In the genomic region with DNA sequence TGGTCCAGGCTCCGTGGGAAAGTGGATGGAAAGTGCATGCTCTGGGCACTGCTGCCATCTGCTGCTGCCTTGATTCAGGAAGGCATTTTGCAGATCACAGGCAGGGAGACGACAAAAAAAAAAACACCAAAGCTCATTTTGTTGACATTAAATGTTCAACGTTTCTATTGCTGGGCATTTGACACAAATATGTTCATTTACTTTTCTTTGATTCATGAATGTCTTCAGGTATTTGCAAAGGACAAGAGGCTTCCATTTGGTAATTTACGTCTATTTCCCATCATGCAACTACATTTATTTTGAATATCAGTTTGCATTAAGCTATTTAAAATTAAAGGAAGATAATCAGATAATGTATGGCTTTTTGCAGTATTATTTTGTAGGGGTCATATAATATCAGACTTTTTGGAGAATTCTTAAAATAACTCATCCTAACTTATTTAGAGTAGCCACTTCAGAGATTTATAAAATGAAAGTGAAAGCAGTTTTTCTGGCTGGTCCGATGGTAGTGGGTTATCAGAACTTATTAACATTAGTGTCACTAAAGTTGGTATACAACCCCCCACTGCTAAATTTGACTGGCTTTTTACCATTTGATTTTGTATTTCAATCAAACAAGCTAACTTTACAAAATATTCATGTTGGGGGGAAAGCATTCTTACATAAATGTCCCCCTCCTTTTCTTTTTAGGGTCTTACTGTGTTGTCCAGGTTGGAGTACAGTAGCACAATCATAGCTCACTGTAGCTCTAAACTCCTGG, we compare ENCODE assay signal across 1 cellular context.
TF ChIP-seq lines count a peak whose summit lies in the region.

No MANE protein-coding gene starts in this region.

TF ChIP-seq in HepG2, 621 proteins besides CTCF, POLR2A, EP300 and RAD21 (continued from another document and continues in another):
- TF ChIP-seq, protein P1, sequence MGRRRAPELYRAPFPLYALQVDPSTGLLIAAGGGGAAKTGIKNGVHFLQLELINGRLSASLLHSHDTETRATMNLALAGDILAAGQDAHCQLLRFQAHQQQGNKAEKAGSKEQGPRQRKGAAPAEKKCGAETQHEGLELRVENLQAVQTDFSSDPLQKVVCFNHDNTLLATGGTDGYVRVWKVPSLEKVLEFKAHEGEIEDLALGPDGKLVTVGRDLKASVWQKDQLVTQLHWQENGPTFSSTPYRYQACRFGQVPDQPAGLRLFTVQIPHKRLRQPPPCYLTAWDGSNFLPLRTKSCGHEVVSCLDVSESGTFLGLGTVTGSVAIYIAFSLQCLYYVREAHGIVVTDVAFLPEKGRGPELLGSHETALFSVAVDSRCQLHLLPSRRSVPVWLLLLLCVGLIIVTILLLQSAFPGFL (CRISPR knock-in tag; IDR thresholded peaks at IDR 0.05) = no peak
- TF ChIP-seq ASH2L (IDR thresholded peaks at IDR 0.05; ENCODE audit: insufficient read length, low read depth, low read length) (peak; percentile 98), IRF2 (CRISPR knock-in tag; IDR thresholded peaks at IDR 0.05) (peak; percentile 19; the same call in 1 of the 2 replicates), POLR2AphosphoS5 (IDR thresholded peaks at IDR 0.05; ENCODE audit: low read depth, low read length) (no peak), ZNF451 (CRISPR knock-in tag; IDR thresholded peaks at IDR 0.05) (no peak), ZNF335 (CRISPR knock-in tag; IDR thresholded peaks at IDR 0.05) (peak; percentile 69; the same call in 1 of the 2 replicates), ZNF230 (CRISPR knock-in tag; IDR thresholded peaks at IDR 0.05) (no peak), SNRNP70 (IDR thresholded peaks at IDR 0.05; ENCODE audit: low read depth, low read length) (no peak), ZNF768 (CRISPR knock-in tag; IDR thresholded peaks at IDR 0.05) (no peak), SMC3 (IDR thresholded peaks at IDR 0.05; ENCODE audit: low read length) (peak; percentile 75), MBNL3 (CRISPR knock-in tag; conservative IDR thresholded peaks at IDR 0.05) (no peak), IKZF1 (IDR thresholded peaks at IDR 0.05) (no peak), ZNF652 (CRISPR knock-in tag; IDR thresholded peaks at IDR 0.05; ENCODE audit: borderline replicate concordance, low read depth) (no peak), CBX1 (IDR thresholded peaks at IDR 0.05; ENCODE audit: low read depth) (no peak), BRD4 (CRISPR knock-in tag; IDR thresholded peaks at IDR 0.05) (no peak), HNRNPH1 (optimal IDR thresholded peaks at IDR 0.05; ENCODE audit: low read depth, low read length) (no peak), ZNF260 (CRISPR knock-in tag; IDR thresholded peaks at IDR 0.05; ENCODE audit: borderline replicate concordance, low read depth) (no peak), SMARCC2 (IDR thresholded peaks at IDR 0.05) (no peak), ZNF550 (CRISPR knock-in tag; IDR thresholded peaks at IDR 0.05; ENCODE audit: borderline replicate concordance) (no peak), ZNF674 (CRISPR knock-in tag; IDR thresholded peaks at IDR 0.05; ENCODE audit: low read depth) (no peak), NFE2 (CRISPR knock-in tag; IDR thresholded peaks at IDR 0.05) (no peak), ZNF33A (CRISPR knock-in tag; IDR thresholded peaks at IDR 0.05; ENCODE audit: borderline replicate concordance) (no peak), ZNF737 (CRISPR knock-in tag; IDR thresholded peaks at IDR 0.05; ENCODE audit: borderline replicate concordance) (no peak), ZNF83 (CRISPR knock-in tag; IDR thresholded peaks at IDR 0.05; ENCODE audit: borderline replicate concordance) (no peak), ZNF7 (CRISPR knock-in tag; IDR thresholded peaks at IDR 0.05) (no peak), NFIB (CRISPR knock-in tag; IDR thresholded peaks at IDR 0.05; ENCODE audit: borderline replicate concordance) (no peak), MIXL1 (CRISPR knock-in tag; IDR thresholded peaks at IDR 0.05) (peak; percentile 39), ATF1 (CRISPR knock-in tag; IDR thresholded peaks at IDR 0.05) (no peak), KAT8 (CRISPR knock-in tag; IDR thresholded peaks at IDR 0.05) (peak; percentile 21; the same call in 1 of the 2 replicates), RXRA (CRISPR knock-in tag; IDR thresholded peaks at IDR 0.05) (no peak), ZNF772 (CRISPR knock-in tag; IDR thresholded peaks at IDR 0.05) (no peak)
- TF ChIP-seq, protein P2, sequence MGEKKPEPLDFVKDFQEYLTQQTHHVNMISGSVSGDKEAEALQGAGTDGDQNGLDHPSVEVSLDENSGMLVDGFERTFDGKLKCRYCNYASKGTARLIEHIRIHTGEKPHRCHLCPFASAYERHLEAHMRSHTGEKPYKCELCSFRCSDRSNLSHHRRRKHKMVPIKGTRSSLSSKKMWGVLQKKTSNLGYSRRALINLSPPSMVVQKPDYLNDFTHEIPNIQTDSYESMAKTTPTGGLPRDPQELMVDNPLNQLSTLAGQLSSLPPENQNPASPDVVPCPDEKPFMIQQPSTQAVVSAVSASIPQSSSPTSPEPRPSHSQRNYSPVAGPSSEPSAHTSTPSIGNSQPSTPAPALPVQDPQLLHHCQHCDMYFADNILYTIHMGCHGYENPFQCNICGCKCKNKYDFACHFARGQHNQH (CRISPR knock-in tag; IDR thresholded peaks at IDR 0.05) = 0 out of 2 replicates have a peak, but pooled peaks have one; percentile 32
- TF ChIP-seq, protein P3, sequence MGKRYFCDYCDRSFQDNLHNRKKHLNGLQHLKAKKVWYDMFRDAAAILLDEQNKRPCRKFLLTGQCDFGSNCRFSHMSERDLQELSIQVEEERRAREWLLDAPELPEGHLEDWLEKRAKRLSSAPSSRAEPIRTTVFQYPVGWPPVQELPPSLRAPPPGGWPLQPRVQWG (CRISPR knock-in tag; IDR thresholded peaks at IDR 0.05; ENCODE audit: borderline replicate concordance, low read depth) = no peak
- TF ChIP-seq, protein P4, sequence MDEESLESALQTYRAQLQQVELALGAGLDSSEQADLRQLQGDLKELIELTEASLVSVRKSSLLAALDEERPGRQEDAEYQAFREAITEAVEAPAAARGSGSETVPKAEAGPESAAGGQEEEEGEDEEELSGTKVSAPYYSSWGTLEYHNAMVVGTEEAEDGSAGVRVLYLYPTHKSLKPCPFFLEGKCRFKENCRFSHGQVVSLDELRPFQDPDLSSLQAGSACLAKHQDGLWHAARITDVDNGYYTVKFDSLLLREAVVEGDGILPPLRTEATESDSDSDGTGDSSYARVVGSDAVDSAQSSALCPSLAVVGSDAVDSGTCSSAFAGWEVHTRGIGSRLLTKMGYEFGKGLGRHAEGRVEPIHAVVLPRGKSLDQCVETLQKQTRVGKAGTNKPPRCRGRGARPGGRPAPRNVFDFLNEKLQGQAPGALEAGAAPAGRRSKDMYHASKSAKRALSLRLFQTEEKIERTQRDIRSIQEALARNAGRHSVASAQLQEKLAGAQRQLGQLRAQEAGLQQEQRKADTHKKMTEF (CRISPR knock-in tag; IDR thresholded peaks at IDR 0.05) = peak; percentile 41
- TF ChIP-seq, protein P5, sequence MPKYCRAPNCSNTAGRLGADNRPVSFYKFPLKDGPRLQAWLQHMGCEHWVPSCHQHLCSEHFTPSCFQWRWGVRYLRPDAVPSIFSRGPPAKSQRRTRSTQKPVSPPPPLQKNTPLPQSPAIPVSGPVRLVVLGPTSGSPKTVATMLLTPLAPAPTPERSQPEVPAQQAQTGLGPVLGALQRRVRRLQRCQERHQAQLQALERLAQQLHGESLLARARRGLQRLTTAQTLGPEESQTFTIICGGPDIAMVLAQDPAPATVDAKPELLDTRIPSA (CRISPR knock-in tag; IDR thresholded peaks at IDR 0.05; ENCODE audit: borderline replicate concordance) = no peak
- TF ChIP-seq, protein P6, sequence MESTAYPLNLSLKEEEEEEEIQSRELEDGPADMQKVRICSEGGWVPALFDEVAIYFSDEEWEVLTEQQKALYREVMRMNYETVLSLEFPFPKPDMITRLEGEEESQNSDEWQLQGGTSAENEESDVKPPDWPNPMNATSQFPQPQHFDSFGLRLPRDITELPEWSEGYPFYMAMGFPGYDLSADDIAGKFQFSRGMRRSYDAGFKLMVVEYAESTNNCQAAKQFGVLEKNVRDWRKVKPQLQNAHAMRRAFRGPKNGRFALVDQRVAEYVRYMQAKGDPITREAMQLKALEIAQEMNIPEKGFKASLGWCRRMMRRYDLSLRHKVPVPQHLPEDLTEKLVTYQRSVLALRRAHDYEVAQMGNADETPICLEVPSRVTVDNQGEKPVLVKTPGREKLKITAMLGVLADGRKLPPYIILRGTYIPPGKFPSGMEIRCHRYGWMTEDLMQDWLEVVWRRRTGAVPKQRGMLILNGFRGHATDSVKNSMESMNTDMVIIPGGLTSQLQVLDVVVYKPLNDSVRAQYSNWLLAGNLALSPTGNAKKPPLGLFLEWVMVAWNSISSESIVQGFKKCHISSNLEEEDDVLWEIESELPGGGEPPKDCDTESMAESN (CRISPR knock-in tag; conservative IDR thresholded peaks at IDR 0.05) = 0 out of 2 replicates have a peak, but pooled peaks have one; percentile 33
- TF ChIP-seq, protein P7, sequence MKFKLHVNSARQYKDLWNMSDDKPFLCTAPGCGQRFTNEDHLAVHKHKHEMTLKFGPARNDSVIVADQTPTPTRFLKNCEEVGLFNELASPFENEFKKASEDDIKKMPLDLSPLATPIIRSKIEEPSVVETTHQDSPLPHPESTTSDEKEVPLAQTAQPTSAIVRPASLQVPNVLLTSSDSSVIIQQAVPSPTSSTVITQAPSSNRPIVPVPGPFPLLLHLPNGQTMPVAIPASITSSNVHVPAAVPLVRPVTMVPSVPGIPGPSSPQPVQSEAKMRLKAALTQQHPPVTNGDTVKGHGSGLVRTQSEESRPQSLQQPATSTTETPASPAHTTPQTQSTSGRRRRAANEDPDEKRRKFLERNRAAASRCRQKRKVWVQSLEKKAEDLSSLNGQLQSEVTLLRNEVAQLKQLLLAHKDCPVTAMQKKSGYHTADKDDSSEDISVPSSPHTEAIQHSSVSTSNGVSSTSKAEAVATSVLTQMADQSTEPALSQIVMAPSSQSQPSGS (CRISPR knock-in tag; IDR thresholded peaks at IDR 0.05) = peak; percentile 45; the same call in 1 of the 2 replicates
- TF ChIP-seq, protein P8, sequence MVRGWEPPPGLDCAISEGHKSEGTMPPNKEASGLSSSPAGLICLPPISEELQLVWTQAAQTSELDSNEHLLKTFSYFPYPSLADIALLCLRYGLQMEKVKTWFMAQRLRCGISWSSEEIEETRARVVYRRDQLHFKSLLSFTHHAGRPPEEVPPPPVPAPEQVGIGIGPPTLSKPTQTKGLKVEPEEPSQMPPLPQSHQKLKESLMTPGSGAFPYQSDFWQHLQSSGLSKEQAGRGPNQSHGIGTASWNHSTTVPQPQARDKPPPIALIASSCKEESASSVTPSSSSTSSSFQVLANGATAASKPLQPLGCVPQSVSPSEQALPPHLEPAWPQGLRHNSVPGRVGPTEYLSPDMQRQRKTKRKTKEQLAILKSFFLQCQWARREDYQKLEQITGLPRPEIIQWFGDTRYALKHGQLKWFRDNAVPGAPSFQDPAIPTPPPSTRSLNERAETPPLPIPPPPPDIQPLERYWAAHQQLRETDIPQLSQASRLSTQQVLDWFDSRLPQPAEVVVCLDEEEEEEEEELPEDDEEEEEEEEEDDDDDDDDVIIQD (CRISPR knock-in tag; IDR thresholded peaks at IDR 0.05; ENCODE audit: low read depth) = no peak
- TF ChIP-seq, protein P9, sequence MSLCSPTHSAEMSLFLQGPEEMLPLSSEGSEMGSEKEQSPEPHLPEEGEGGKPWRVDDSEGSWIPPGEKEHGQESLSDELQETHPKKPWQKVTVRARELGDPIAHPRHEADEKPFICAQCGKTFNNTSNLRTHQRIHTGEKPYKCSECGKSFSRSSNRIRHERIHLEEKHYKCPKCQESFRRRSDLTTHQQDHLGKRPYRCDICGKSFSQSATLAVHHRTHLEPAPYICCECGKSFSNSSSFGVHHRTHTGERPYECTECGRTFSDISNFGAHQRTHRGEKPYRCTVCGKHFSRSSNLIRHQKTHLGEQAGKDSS (CRISPR knock-in tag; IDR thresholded peaks at IDR 0.05; ENCODE audit: borderline replicate concordance, low read depth) = no peak
- TF ChIP-seq, protein P10, sequence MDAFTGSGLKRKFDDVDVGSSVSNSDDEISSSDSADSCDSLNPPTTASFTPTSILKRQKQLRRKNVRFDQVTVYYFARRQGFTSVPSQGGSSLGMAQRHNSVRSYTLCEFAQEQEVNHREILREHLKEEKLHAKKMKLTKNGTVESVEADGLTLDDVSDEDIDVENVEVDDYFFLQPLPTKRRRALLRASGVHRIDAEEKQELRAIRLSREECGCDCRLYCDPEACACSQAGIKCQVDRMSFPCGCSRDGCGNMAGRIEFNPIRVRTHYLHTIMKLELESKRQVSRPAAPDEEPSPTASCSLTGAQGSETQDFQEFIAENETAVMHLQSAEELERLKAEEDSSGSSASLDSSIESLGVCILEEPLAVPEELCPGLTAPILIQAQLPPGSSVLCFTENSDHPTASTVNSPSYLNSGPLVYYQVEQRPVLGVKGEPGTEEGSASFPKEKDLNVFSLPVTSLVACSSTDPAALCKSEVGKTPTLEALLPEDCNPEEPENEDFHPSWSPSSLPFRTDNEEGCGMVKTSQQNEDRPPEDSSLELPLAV (CRISPR knock-in tag; conservative IDR thresholded peaks at IDR 0.05; ENCODE audit: low read depth) = no peak
- TF ChIP-seq, protein P11, sequence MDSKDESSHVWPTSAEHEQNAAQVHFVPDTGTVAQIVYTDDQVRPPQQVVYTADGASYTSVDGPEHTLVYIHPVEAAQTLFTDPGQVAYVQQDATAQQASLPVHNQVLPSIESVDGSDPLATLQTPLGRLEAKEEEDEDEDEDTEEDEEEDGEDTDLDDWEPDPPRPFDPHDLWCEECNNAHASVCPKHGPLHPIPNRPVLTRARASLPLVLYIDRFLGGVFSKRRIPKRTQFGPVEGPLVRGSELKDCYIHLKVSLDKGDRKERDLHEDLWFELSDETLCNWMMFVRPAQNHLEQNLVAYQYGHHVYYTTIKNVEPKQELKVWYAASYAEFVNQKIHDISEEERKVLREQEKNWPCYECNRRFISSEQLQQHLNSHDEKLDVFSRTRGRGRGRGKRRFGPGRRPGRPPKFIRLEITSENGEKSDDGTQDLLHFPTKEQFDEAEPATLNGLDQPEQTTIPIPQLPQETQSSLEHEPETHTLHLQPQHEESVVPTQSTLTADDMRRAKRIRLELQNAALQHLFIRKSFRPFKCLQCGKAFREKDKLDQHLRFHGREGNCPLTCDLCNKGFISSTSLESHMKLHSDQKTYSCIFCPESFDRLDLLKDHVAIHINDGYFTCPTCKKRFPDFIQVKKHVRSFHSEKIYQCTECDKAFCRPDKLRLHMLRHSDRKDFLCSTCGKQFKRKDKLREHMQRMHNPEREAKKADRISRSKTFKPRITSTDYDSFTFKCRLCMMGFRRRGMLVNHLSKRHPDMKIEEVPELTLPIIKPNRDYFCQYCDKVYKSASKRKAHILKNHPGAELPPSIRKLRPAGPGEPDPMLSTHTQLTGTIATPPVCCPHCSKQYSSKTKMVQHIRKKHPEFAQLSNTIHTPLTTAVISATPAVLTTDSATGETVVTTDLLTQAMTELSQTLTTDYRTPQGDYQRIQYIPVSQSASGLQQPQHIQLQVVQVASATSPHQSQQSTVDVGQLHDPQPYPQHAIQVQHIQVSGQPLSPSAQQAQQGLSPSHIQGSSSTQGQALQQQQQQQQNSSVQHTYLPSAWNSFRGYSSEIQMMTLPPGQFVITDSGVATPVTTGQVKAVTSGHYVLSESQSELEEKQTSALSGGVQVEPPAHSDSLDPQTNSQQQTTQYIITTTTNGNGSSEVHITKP (CRISPR knock-in tag; IDR thresholded peaks at IDR 0.05; ENCODE audit: low read depth) = no peak
- TF ChIP-seq, protein P12, sequence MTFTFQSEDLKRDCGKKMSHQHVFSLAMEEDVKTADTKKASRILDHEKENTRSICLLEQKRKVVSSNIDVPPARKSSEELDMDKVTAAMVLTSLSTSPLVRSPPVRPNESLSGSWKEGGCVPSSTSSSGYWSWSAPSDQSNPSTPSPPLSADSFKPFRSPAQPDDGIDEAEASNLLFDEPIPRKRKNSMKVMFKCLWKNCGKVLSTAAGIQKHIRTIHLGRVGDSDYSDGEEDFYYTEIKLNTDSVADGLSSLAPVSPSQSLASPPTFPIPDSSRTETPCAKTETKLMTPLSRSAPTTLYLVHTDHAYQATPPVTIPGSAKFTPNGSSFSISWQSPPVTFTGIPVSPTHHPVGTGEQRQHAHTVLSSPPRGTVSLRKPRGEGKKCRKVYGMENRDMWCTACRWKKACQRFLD (CRISPR knock-in tag; IDR thresholded peaks at IDR 0.05; ENCODE audit: borderline replicate concordance) = no peak
